Comparison of ENCODE assay signal across 24 cellular contexts in genomic region chr20:8663424-8663823, GRCh38.
"Had no signal": no experiment of that assay in that cellular context is flagged by ENCODE, and none has a peak within 500 bp of the region (broad histone marks: within the 10 kb centered on the region; RNA-seq: fewer than 3 reads in every experiment).

No MANE protein-coding gene starts in this region.

- H3K9me3 ChIP-seq: colonic mucosa, esophagus squamous epithelium, gastroesophageal sphincter, heart right ventricle had no signal

- H3K27ac Mint-ChIP-seq: activated CD8-positive, alpha-beta T cell treated with anti-CD3 and anti-CD28 coated beads for 36 hours; activated naive CD4-positive, alpha-beta T cell treated with anti-CD3 and anti-CD28 coated beads, Interleukin-2, amount 10 ng/mL, durations not matched to agents 7 days and 5 days; activated naive CD8-positive, alpha-beta T cell; activated T-helper 2 cell treated with anti-CD3 and anti-CD28 coated beads, Interferon-gamma antibody, Interleukin-2, Interleukin-4, amounts not matched to agents 10 μg/mL and 5 μg/mL and 100 μg/mL, durations not matched to agents 14 hours and 24 hours and 36 hours had no signal

- H3K36me3 Mint-ChIP-seq: activated naive CD4-positive, alpha-beta T cell treated with anti-CD3 and anti-CD28 coated beads, Interleukin-2, amount 10 ng/mL, durations not matched to agents 7 days and 5 days; activated naive CD8-positive, alpha-beta T cell had no signal

- H3K9me3 Mint-ChIP-seq: activated CD8-positive, alpha-beta T cell treated with anti-CD3 and anti-CD28 coated beads for 36 hours; activated naive CD4-positive, alpha-beta T cell treated with anti-CD3 and anti-CD28 coated beads, Interleukin-2, amount 10 ng/mL, durations not matched to agents 7 days and 5 days; activated T-cell treated with anti-CD3 and anti-CD28 coated beads, Interleukin-2, amount 50 U/mL, for 4 hours; activated T-helper 2 cell treated with anti-CD3 and anti-CD28 coated beads, Interferon-gamma antibody, Interleukin-2, Interleukin-4, amounts not matched to agents 10 μg/mL and 5 μg/mL and 100 μg/mL, durations not matched to agents 14 hours and 24 hours and 36 hours had no signal

- H3K36me3 ChIP-seq: colonic mucosa, esophagus squamous epithelium, heart right ventricle had no signal

- H3K4me2 ChIP-seq: hepatocyte had no signal

- ATAC-seq: activated T-cell treated with anti-CD3 and anti-CD28 coated beads, Interleukin-2, amount 50 U/mL, for 4 hours; gastroesophageal sphincter; heart right ventricle had no signal

- H3K4me3 ChIP-seq: colonic mucosa, esophagus squamous epithelium, gastroesophageal sphincter, heart right ventricle, hepatocyte had no signal

- H3K27ac ChIP-seq: colonic mucosa, epithelial cell of prostate, esophagus squamous epithelium, gastroesophageal sphincter, heart right ventricle, hepatocyte had no signal

- H3K27me3 ChIP-seq: colonic mucosa, esophagus squamous epithelium, gastroesophageal sphincter, heart right ventricle, hepatocyte had no signal

- DNase-seq: activated CD4-positive, alpha-beta T cell treated with anti-CD3 and anti-CD28 coated beads for 4 hours; activated CD4-positive, alpha-beta T cell treated with anti-CD3 and anti-CD28 coated beads, Interleukin-2, amount 50 U/mL, for 1 hour; activated CD4-positive, alpha-beta T cell treated with anti-CD3 and anti-CD28 coated beads, Interleukin-2, amount 50 U/mL, for 48 hours; activated CD4-positive, CD25-positive, alpha-beta regulatory T cell; activated CD4-positive, CD25-positive, alpha-beta regulatory T cell treated with anti-CD3 and anti-CD28 coated beads, Interleukin-2, amount 50 U/mL, for 72 hours; activated CD8-positive, alpha-beta memory T cell treated with anti-CD3 and anti-CD28 coated beads for 24 hours; activated CD8-positive, alpha-beta T cell treated with anti-CD3 and anti-CD28 coated beads for 36 hours; activated effector memory CD4-positive, alpha-beta T cell treated with anti-CD3 and anti-CD28 coated beads, Interleukin-2, amount 50 U/mL, for 16 hours; activated naive CD4-positive, alpha-beta T cell treated with anti-CD3 and anti-CD28 coated beads, Interleukin-2, amount 10 ng/mL, durations not matched to agents 7 days and 5 days; activated T-cell treated with anti-CD3 and anti-CD28 coated beads, Interleukin-2, amount 50 U/mL, for 4 hours; amniotic stem cell; anterior cingulate cortex; caudate nucleus; colonic mucosa; effector CD8-positive, alpha-beta T cell; esophagus squamous epithelium; foreskin melanocyte; heart right ventricle; T-helper 2 cell had no signal

- H3K79me2 ChIP-seq: hepatocyte had no signal

- H2AFZ ChIP-seq: hepatocyte had no signal

- H3K4me1 ChIP-seq: colonic mucosa, esophagus squamous epithelium had no signal
